Comparison of ENCODE assay signal across 3 cellular contexts in the genomic region with DNA sequence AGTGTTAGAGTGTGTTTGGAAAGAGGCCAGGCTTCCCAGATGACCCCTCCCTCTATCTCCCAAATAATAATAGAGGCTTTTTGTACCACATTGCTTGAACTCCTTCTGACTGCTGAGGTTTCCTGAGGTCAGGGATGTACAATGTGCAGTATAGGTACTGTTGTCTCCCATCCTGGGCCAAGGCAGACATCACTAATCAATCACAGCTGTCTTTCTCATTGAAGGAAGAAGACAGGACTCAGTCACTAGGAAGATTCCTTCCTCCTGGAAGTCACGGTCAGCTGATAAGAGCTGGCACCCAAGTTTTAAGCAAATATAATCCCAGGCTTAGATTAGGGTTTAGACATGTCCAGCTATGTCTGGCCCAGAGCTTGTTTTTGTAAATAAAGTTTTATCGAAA.
TF ChIP-seq lines count a peak whose summit lies in the region.

No MANE protein-coding gene starts in this region.

TF ChIP-seq in HepG2, 621 proteins besides CTCF, POLR2A, EP300 and RAD21:
- TF ChIP-seq, protein P1, sequence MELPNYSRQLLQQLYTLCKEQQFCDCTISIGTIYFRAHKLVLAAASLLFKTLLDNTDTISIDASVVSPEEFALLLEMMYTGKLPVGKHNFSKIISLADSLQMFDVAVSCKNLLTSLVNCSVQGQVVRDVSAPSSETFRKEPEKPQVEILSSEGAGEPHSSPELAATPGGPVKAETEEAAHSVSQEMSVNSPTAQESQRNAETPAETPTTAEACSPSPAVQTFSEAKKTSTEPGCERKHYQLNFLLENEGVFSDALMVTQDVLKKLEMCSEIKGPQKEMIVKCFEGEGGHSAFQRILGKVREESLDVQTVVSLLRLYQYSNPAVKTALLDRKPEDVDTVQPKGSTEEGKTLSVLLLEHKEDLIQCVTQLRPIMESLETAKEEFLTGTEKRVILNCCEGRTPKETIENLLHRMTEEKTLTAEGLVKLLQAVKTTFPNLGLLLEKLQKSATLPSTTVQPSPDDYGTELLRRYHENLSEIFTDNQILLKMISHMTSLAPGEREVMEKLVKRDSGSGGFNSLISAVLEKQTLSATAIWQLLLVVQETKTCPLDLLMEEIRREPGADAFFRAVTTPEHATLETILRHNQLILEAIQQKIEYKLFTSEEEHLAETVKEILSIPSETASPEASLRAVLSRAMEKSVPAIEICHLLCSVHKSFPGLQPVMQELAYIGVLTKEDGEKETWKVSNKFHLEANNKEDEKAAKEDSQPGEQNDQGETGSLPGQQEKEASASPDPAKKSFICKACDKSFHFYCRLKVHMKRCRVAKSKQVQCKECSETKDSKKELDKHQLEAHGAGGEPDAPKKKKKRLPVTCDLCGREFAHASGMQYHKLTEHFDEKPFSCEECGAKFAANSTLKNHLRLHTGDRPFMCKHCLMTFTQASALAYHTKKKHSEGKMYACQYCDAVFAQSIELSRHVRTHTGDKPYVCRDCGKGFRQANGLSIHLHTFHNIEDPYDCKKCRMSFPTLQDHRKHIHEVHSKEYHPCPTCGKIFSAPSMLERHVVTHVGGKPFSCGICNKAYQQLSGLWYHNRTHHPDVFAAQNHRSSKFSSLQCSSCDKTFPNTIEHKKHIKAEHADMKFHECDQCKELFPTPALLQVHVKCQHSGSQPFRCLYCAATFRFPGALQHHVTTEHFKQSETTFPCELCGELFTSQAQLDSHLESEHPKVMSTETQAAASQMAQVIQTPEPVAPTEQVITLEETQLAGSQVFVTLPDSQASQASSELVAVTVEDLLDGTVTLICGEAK (IDR thresholded peaks at IDR 0.05), result 0 out of 2 replicates have a peak, but pooled peaks have one; percentile 34
- TF ChIP-seq, protein P1 (CRISPR knock-in tag; IDR thresholded peaks at IDR 0.05), result 0 out of 2 replicates have a peak, but pooled peaks have one; percentile 35
- no peak for TF ChIP-seq ATF4 (CRISPR knock-in tag; IDR thresholded peaks at IDR 0.05)

TF ChIP-seq in GM12878, 131 proteins besides CTCF, POLR2A, EP300 and RAD21:
- no peak for TF ChIP-seq SRF (IDR thresholded peaks at IDR 0.05; ENCODE audit: low read depth in 2 of 2, low read length in 2 of 2)
- TF ChIP-seq, protein P1 (IDR thresholded peaks at IDR 0.05; ENCODE audit: borderline replicate concordance), result 0 out of 2 replicates have a peak, but pooled peaks have one; percentile 23

TF ChIP-seq in WTC11, 78 proteins besides CTCF, POLR2A, EP300 and RAD21:
- TF ChIP-seq NFYB (CRISPR knock-in tag; conservative IDR thresholded peaks at IDR 0.05; ENCODE audit: low read depth) (no peak), FOXP4 (CRISPR knock-in tag; IDR thresholded peaks at IDR 0.05) (no peak), JAZF1 (CRISPR knock-in tag; IDR thresholded peaks at IDR 0.05) (no peak), CDX4 (CRISPR knock-in tag; IDR thresholded peaks at IDR 0.05; ENCODE audit: borderline replicate concordance) (no peak), ATF1 (CRISPR knock-in tag; IDR thresholded peaks at IDR 0.05) (no peak), ZNF219 (CRISPR knock-in tag; IDR thresholded peaks at IDR 0.05; ENCODE audit: borderline replicate concordance) (no peak), FOXK1 (CRISPR knock-in tag; IDR thresholded peaks at IDR 0.05) (no peak), RORB (CRISPR knock-in tag; IDR thresholded peaks at IDR 0.05) (no peak), HMGXB4 (CRISPR knock-in tag; IDR thresholded peaks at IDR 0.05) (no peak), ZNF121 (CRISPR knock-in tag; IDR thresholded peaks at IDR 0.05) (no peak), MXD4 (CRISPR knock-in tag; IDR thresholded peaks at IDR 0.05; ENCODE audit: borderline replicate concordance) (no peak), MAX (CRISPR knock-in tag; IDR thresholded peaks at IDR 0.05) (no peak), NR1H2 (CRISPR knock-in tag; IDR thresholded peaks at IDR 0.05) (no peak), ESRRA (CRISPR knock-in tag; IDR thresholded peaks at IDR 0.05; ENCODE audit: borderline replicate concordance) (no peak), ZNF671 (CRISPR knock-in tag; IDR thresholded peaks at IDR 0.05) (no peak), TEAD1 (CRISPR knock-in tag; IDR thresholded peaks at IDR 0.05) (no peak), ATF3 (CRISPR knock-in tag; conservative IDR thresholded peaks at IDR 0.05) (no peak)
- TF ChIP-seq, protein P2, sequence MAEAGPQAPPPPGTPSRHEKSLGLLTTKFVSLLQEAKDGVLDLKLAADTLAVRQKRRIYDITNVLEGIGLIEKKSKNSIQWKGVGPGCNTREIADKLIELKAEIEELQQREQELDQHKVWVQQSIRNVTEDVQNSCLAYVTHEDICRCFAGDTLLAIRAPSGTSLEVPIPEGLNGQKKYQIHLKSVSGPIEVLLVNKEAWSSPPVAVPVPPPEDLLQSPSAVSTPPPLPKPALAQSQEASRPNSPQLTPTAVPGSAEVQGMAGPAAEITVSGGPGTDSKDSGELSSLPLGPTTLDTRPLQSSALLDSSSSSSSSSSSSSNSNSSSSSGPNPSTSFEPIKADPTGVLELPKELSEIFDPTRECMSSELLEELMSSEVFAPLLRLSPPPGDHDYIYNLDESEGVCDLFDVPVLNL (CRISPR knock-in tag; IDR thresholded peaks at IDR 0.05; ENCODE audit: borderline replicate concordance, low read depth), result no peak
